8 cellular contexts compared by ENCODE assay signal in the genomic region with DNA sequence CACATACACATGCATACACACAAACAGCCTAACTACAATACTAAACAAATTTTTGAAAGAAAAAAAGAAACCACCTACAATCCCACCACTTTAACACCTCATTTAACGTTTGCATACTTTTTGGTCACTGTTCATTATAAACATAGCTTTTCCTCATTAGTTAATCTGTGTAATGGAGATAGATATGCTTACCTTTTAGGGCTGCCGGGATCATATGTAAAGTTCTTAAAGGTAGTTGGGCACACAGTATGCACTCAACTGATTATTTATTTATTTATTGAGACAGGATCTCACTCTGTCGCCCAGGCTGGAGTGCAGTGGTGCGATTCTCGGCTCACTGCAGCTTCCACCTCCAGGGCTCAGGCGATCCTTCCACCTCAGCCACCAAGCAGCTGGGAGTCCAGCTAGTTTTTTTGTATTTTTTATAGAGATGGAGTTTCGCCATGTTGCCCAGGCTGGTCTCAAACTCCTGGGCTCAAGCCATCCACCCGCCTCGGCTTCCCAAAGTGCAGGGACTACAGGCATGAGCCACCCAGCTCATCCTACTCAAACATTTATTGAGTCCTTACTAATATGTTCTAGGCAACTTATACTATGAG. TPM values are rescaled to one million over a fixed set of nuclear protein-coding genes. Genes with fewer than 3 reads are reported as not detected.
DNase-seq lines count a peak whose midpoint lies in the region; TF ChIP-seq lines count a peak whose summit lies in the region.

No MANE protein-coding gene starts in this region.

- POLR2A ChIA-PET in GM10248 (lab: Yijun Ruan, JAX): interaction anchor here (0.9 to 1.7 kb wide), 4 partner anchors 8 to 20 kb away, joined by 4 to 9 read pairs (median 6); a partner anchor contains a TSS

- peak overlapping the region; percentile 96 for H3K4me3 ChIP-seq in astrocyte of the spinal cord (ENCODE audit: low read depth, low read length)
- peak overlapping the region; percentile 34 to 65 (median 49) for H3K4me3 ChIP-seq in liver (ENCODE audit: low read depth in 1 of 3, low read length in 3 of 3)
- H3K4me3 ChIP-seq in thymus (ENCODE audit: low read length): peak overlapping the region; percentile 64

- H3K27ac ChIP-seq in liver (ENCODE audit: low read depth in 1 of 2, low read length in 2 of 2) (peak overlapping the region; percentile 83 to 90), thymus (ENCODE audit: low read depth) (peak overlapping the region; percentile 82)

- H3K9ac ChIP-seq in liver (ENCODE audit: low read depth in 1 of 2, low read length in 2 of 2): peak overlapping the region; percentile 33 to 75

- H3K36me3 ChIP-seq in liver (ENCODE audit: control insufficient read depth in 4 of 4, insufficient read depth in 3 of 4, low read depth in 1 of 4, low read length in 3 of 4) (no peaks in the 10 kb centered on the region), thymus (ENCODE audit: control insufficient read depth, insufficient read depth) (no peaks in the 10 kb centered on the region)

- H3K27me3 ChIP-seq in liver (ENCODE audit: control insufficient read depth in 4 of 4, insufficient read depth in 4 of 4, low read length in 3 of 4): no peaks in the 10 kb centered on the region
- H3K27me3 ChIP-seq in thymus (ENCODE audit: control insufficient read depth, insufficient read depth): no peaks in the 10 kb centered on the region

- peak in 1 of 2 donors; percentile 2 for TF ChIP-seq RAD21 in liver (IDR thresholded peaks at IDR 0.05)

- in situ Hi-C loops in astrocyte of the spinal cord (cut with HindIII; ENCODE audit: low sequenced_read_pairs): no loop called here

- 82% methylated on average over 9 of the region's 9 CpGs for WGBS in liver
- 87% methylated on average over 9 of the region's 9 CpGs for WGBS in thymus

- H3K36me3 Mint-ChIP-seq in activated T-cell treated with anti-CD3 and anti-CD28 coated beads, Interleukin-2, amount 50 U/mL, for 24 hours (ENCODE audit: low read depth): peaks cover 33% of the 10 kb centered on the region

- H3K27ac Mint-ChIP-seq in activated T-cell treated with anti-CD3 and anti-CD28 coated beads, Interleukin-2, amount 50 U/mL, for 24 hours: peak overlapping the region; percentile 95

- H3K9me3 Mint-ChIP-seq in activated T-cell treated with anti-CD3 and anti-CD28 coated beads, Interleukin-2, amount 50 U/mL, for 24 hours: no peaks in the 10 kb centered on the region

- DNase-seq in activated T-cell treated with anti-CD3 and anti-CD28 coated beads, Interleukin-2, amount 50 U/mL, for 24 hours: no peak
- DNase-seq in activated T-cell treated with anti-CD3 and anti-CD28 coated beads, Interleukin-2, amount 50 U/mL, for 1 hour: no peak
- DNase-seq in astrocyte of the spinal cord (ENCODE audit: low read depth, low spot score): no peak
- no peak for DNase-seq in GM10248 (ENCODE audit: extremely low spot score)
- no peak for DNase-seq in SKM-1 treated with dmso at 0.1 percent for 144 hours (lab: John Stamatoyannopoulos, UW; ENCODE audit: unreplicated experiment)
- DNase-seq in NCI-H2196 (lab: John Stamatoyannopoulos, UW; ENCODE audit: unreplicated experiment): no peak

- H3K4me3 Mint-ChIP-seq in activated T-cell treated with anti-CD3 and anti-CD28 coated beads, Interleukin-2, amount 50 U/mL, for 24 hours: peak overlapping the region; percentile 86

- H3K4me1 ChIP-seq in liver (ENCODE audit: control insufficient read depth in 4 of 4, insufficient read depth in 4 of 4, low read length in 3 of 4) (peaks cover 0 to 30% (median 18%) of the 10 kb centered on the region in 4 donors), thymus (ENCODE audit: control insufficient read depth, insufficient read depth, low read length) (peaks cover 2% of the 10 kb centered on the region)

- H3K27me3 Mint-ChIP-seq in activated T-cell treated with anti-CD3 and anti-CD28 coated beads, Interleukin-2, amount 50 U/mL, for 24 hours: peaks cover 12% of the 10 kb centered on the region

- CTCF ChIA-PET in GM10248 (lab: Yijun Ruan, JAX): interaction anchor here (1.0 to 12.0 kb wide), 10 partner anchors 9 to 523 kb away, joined by 3 to 203 read pairs (median 5); a partner anchor contains a TSS

- TF ChIP-seq CTCF in astrocyte of the spinal cord (IDR thresholded peaks at IDR 0.05; ENCODE audit: low read depth, low read length): no peak
- no peak for TF ChIP-seq CTCF in liver (IDR thresholded peaks at IDR 0.05; ENCODE audit: low read depth, low read length, missing input control)
- no peak for TF ChIP-seq CTCF in GM10248 (IDR thresholded peaks at IDR 0.05; ENCODE audit: control extremely low read depth, extremely low read depth, low read depth, missing control alignments)

- no peaks in the 10 kb centered on the region for H3K9me3 ChIP-seq in liver (ENCODE audit: control insufficient read depth in 4 of 4, low read length in 3 of 4)
- H3K9me3 ChIP-seq in thymus (ENCODE audit: control insufficient read depth): no peaks in the 10 kb centered on the region

- H3K4me1 Mint-ChIP-seq in activated T-cell treated with anti-CD3 and anti-CD28 coated beads, Interleukin-2, amount 50 U/mL, for 24 hours (ENCODE audit: low read depth): peaks cover 49% of the 10 kb centered on the region

TF ChIP-seq in liver, 16 proteins besides CTCF, POLR2A, EP300 and RAD21:
- TF ChIP-seq HNF4A (conservative IDR thresholded peaks at IDR 0.05) (no peak), SP1 (IDR thresholded peaks at IDR 0.05) (no peak), FOXA1 (IDR thresholded peaks at IDR 0.05) (no peak)
- TF ChIP-seq, protein P1, sequence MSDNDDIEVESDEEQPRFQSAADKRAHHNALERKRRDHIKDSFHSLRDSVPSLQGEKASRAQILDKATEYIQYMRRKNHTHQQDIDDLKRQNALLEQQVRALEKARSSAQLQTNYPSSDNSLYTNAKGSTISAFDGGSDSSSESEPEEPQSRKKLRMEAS (IDR thresholded peaks at IDR 0.05): peak; percentile 6
- TF ChIP-seq, protein P2, sequence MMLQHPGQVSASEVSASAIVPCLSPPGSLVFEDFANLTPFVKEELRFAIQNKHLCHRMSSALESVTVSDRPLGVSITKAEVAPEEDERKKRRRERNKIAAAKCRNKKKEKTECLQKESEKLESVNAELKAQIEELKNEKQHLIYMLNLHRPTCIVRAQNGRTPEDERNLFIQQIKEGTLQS (IDR thresholded peaks at IDR 0.05): peak; percentile 26

RNA-seq across cellular contexts. Expression of a gene that starts 0.7 kb away (rescaled TPM):
- 1 to 10 TPM; 6.3 to 8.9 TPM for total RNA-seq in liver
- 1 to 10 TPM; 3.1 to 8.8 TPM for polyA plus RNA-seq in liver
- polyA plus RNA-seq in thymus: 14.9 TPM

RNA-seq across cellular contexts. Expression of a gene that starts 17.7 kb away (rescaled TPM):
- total RNA-seq in liver: 1 to 10 TPM; 6.1 to 8.3 TPM
- 10 to 100 TPM in 1 of 2 donors, 1 to 10 TPM in 1; 6.2 to 10.9 TPM for polyA plus RNA-seq in liver
- 54.8 TPM for polyA plus RNA-seq in thymus
